In genomic region chr4:67678612-67679011, GRCh38 we compare ENCODE assay signal across 18 cellular contexts. TPM values are rescaled to one million over a fixed set of nuclear protein-coding genes. Genes with fewer than 3 reads are reported as not detected.
DNase-seq lines count a peak whose midpoint lies in the region; ATAC-seq, FAIRE-seq and TF ChIP-seq lines count a peak whose summit lies in the region.
"Had no signal": no experiment of that assay in that cellular context is flagged by ENCODE, and none has a peak within 500 bp of the region (broad histone marks: within the 10 kb centered on the region; RNA-seq: fewer than 3 reads in every experiment).

No MANE protein-coding gene starts in this region.

- FAIRE-seq in GM12891 (lab: Jason Lieb, UNC): peak; percentile 40
- FAIRE-seq: HTR-8/SVneo had no signal

- peaks cover 93% of the 10 kb centered on the region for H3K36me3 Mint-ChIP-seq in activated T-helper 17 cell treated with anti-CD3 and anti-CD28 coated beads, Interleukin-2, amount 50 U/mL, for 72 hours (ENCODE audit: low read depth)
- peaks cover 53% of the 10 kb centered on the region for H3K36me3 Mint-ChIP-seq in HFFc6 (ENCODE audit: low read depth)

- no peak overlapping the region for H3K4me3 Mint-ChIP-seq in activated T-helper 17 cell treated with anti-CD3 and anti-CD28 coated beads, Interleukin-2, amount 50 U/mL, for 72 hours
- no peak overlapping the region for H3K4me3 Mint-ChIP-seq in HFFc6
- H3K4me3 Mint-ChIP-seq: CD14-positive monocyte; CD4-positive, alpha-beta memory T cell had no signal

- DNase-seq in GM12891 (ENCODE audit: insufficient read length, low spot score) (no peak), glomerular visceral epithelial cell (ENCODE audit: extremely low spot score) (peak; percentile 62), renal cortical epithelial cell (ENCODE audit: low read depth) (peak; percentile 71), HFFc6 (no peak)
- no peak for DNase-seq in activated CD4-positive, alpha-beta T cell treated with anti-CD3 and anti-CD28 coated beads for 1 hour
- DNase-seq: AML-193; CD4-positive, alpha-beta memory T cell; DMS153; DMS79; GDM1; GOT3; H7; IMR-90 had no signal

- H3K4me1 Mint-ChIP-seq in activated T-helper 17 cell treated with anti-CD3 and anti-CD28 coated beads, Interleukin-2, amount 50 U/mL, for 72 hours: no peaks in the 10 kb centered on the region
- peaks cover 27% of the 10 kb centered on the region for H3K4me1 Mint-ChIP-seq in HFFc6 (ENCODE audit: low read depth)
- H3K4me1 Mint-ChIP-seq: CD14-positive monocyte had no signal

- H3K27me3 Mint-ChIP-seq in activated T-helper 17 cell treated with anti-CD3 and anti-CD28 coated beads, Interleukin-2, amount 50 U/mL, for 72 hours: no peaks in the 10 kb centered on the region
- H3K27me3 Mint-ChIP-seq in HFFc6 (ENCODE audit: insufficient read depth): no peaks in the 10 kb centered on the region
- H3K27me3 Mint-ChIP-seq: CD4-positive, alpha-beta memory T cell had no signal

- peak overlapping the region; percentile 28 for H3K27ac Mint-ChIP-seq in activated T-helper 17 cell treated with anti-CD3 and anti-CD28 coated beads, Interleukin-2, amount 50 U/mL, for 72 hours
- H3K27ac Mint-ChIP-seq in HFFc6: no peak overlapping the region

- no peak for ATAC-seq in activated T-helper 17 cell treated with anti-CD3 and anti-CD28 coated beads, Interleukin-2, amount 50 U/mL, for 72 hours (replicated peaks)
- no peak for ATAC-seq in GM21529 (IDR thresholded peaks at IDR 0.05; ENCODE audit: unreplicated experiment)
- ATAC-seq: HCT116 had no signal

- TF ChIP-seq POLR2A in GM12891 (IDR thresholded peaks at IDR 0.05; ENCODE audit: low read depth, low read length): no peak

- no peaks in the 10 kb centered on the region for H3K9me3 Mint-ChIP-seq in activated T-helper 17 cell treated with anti-CD3 and anti-CD28 coated beads, Interleukin-2, amount 50 U/mL, for 72 hours
- no peaks in the 10 kb centered on the region; the same call in 1 of the 2 replicates for H3K9me3 Mint-ChIP-seq in HFFc6
- H3K9me3 Mint-ChIP-seq: CD4-positive, alpha-beta memory T cell had no signal

- TF ChIP-seq CTCF in HFFc6 (IDR thresholded peaks at IDR 0.05): no peak

TF ChIP-seq in GM12891, 5 proteins besides CTCF, POLR2A, EP300 and RAD21:
- TF ChIP-seq POLR2AphosphoS5 (IDR thresholded peaks at IDR 0.05; ENCODE audit: low read depth, low read length) (no peak), TAF1 (IDR thresholded peaks at IDR 0.05; ENCODE audit: low read depth, low read length) (no peak), POU2F2 (IDR thresholded peaks at IDR 0.05; ENCODE audit: low read depth, low read length) (no peak), SPI1 (IDR thresholded peaks at IDR 0.05; ENCODE audit: low read depth, low read length) (no peak), PAX5 (IDR thresholded peaks at IDR 0.05; ENCODE audit: insufficient read depth, low read length, severe bottlenecking) (no peak)

RNA-seq across cellular contexts. Expression of gene UBA6, which starts 22.3 kb away (rescaled TPM):
- polyA plus RNA-seq in GM12891 (2012; ENCODE audit: low read depth, missing spikeins): 24.5 TPM
- 100 to 1,000 TPM in 1 of 2 donors, 10 to 100 TPM in 1; 95.9 to 103 TPM for total RNA-seq in activated T-helper 17 cell treated with anti-CD3 and anti-CD28 coated beads, Interleukin-2, amount 50 U/mL, for 72 hours
- 230 and 342 TPM in 2 replicates for total RNA-seq in renal cortical epithelial cell
- 100 to 1,000 TPM in 2 of 6 experiments, 10 to 100 TPM in 4; 84.7 to 137 (median 94.7) TPM for total RNA-seq in HFFc6 (2021; fragmentation: NEBNext Ultra II Directional; extraction: Animal tissue kit (Norgen Biotek cat#: 25700))

Comparison
In these comparisons a context has a peak if more than half of its experiments do, and no peak if none do; other contexts are left out.
1. DNase-seq: peak in glomerular visceral epithelial cell (single experiment) and renal cortical epithelial cell (single experiment); none in GM12891 (single experiment), HFFc6 (single experiment) and activated CD4-positive, alpha-beta T cell treated with anti-CD3 and anti-CD28 coated beads for 1 hour (single experiment).